Comparison of ENCODE assay signal across 21 cellular contexts in genomic region chr11:98772799-98773198, GRCh38.
"Had no signal": no experiment of that assay in that cellular context is flagged by ENCODE, and none has a peak within 500 bp of the region (broad histone marks: within the 10 kb centered on the region; RNA-seq: fewer than 3 reads in every experiment).

No MANE protein-coding gene starts in this region.

- H3K27me3 ChIP-seq: MG63 had no signal

- DNase-seq: activated CD4-positive, alpha-beta T cell treated with anti-CD3 and anti-CD28 coated beads for 48 hours; activated CD4-positive, alpha-beta T cell treated with anti-CD3 and anti-CD28 coated beads, Interleukin-2, amount 50 U/mL, for 48 hours; activated CD4-positive, CD25-positive, alpha-beta regulatory T cell treated with anti-CD3 and anti-CD28 coated beads, Interleukin-2, amount 50 U/mL, for 72 hours; activated CD8-positive, alpha-beta memory T cell treated with anti-CD3 and anti-CD28 coated beads, Interleukin-2, amount 10 ng/mL, durations not matched to agents 7 days and 5 days; activated effector memory CD4-positive, alpha-beta T cell treated with Interleukin-2 at 50 U/mL for 16 hours; activated naive CD4-positive, alpha-beta T cell; activated T-cell treated with anti-CD3 and anti-CD28 coated beads, Interleukin-2, amount 50 U/mL, for 24 hours; aorta; central memory CD4-positive, alpha-beta T cell; KG1; MG63; MV-4-11; NCI-H1092 treated with DMSO at 0.1 percent for 48 hours; NCI-H1694 treated with DMSO at 0.1 percent for 48 hours; NCI-H2029 treated with DMSO at 0.1 percent for 48 hours; NCI-H82; SIG-M5; T-helper 17 cell; T-helper 9 cell had no signal

- H3K36me3 ChIP-seq: MG63 had no signal

- H3K4me3 ChIP-seq: coronary artery, MG63 had no signal

- ATAC-seq: activated CD8-positive, alpha-beta memory T cell treated with anti-CD3 and anti-CD28 coated beads, Interleukin-2, amount 10 ng/mL, durations not matched to agents 7 days and 5 days; T-helper 17 cell; WTC11 had no signal

- H3K27ac ChIP-seq: coronary artery had no signal
